27 cellular contexts compared by ENCODE assay signal in genomic region chr2:201513271-201513670, GRCh38.
"Had no signal": no experiment of that assay in that cellular context is flagged by ENCODE, and none has a peak within 500 bp of the region (broad histone marks: within the 10 kb centered on the region; RNA-seq: fewer than 3 reads in every experiment).

No MANE protein-coding gene starts in this region.

- H3K4me3 ChIP-seq: cardiac muscle cell, Peyer's patch, SJSA1 had no signal

- DNase-seq: activated CD4-positive, alpha-beta T cell treated with anti-CD3 and anti-CD28 coated beads, Interleukin-2, amount 10 ng/mL, durations not matched to agents 24 days and 14 days; activated CD4-positive, alpha-beta T cell treated with anti-CD3 and anti-CD28 coated beads, Interleukin-2, amount 50 U/mL, for 4 hours; activated CD8-positive, alpha-beta T cell treated with anti-CD3 and anti-CD28 coated beads for 36 hours; activated effector memory CD4-positive, alpha-beta T cell treated with anti-CD3 and anti-CD28 coated beads, Interleukin-2, amount 50 U/mL, for 16 hours; activated naive CD4-positive, alpha-beta T cell; activated naive CD4-positive, alpha-beta T cell treated with anti-CD3 and anti-CD28 coated beads, Interleukin-2, amount 50 U/mL, for 16 hours; activated naive CD8-positive, alpha-beta T cell treated with anti-CD3 and anti-CD28 coated beads for 36 hours; activated T-cell treated with anti-CD3 and anti-CD28 coated beads, Interleukin-2, amount 50 U/mL, for 1 hour; activated T-cell treated with anti-CD3 and anti-CD28 coated beads, Interleukin-2, amount 50 U/mL, for 72 hours; amniotic stem cell; aorta; NCI-H1105; NCI-H1417 treated with DMSO at 0.1 percent for 48 hours; NCI-H187 treated with DMSO at 0.1 percent for 48 hours; NCI-H2081 treated with DMSO at 0.1 percent for 48 hours; NCI-H510A; NCI-H526; NCI-H748 treated with DMSO at 0.1 percent for 48 hours; NK-92 treated with Interleukin-12 subunit alpha and Interleukin-12 subunit beta, amount 100 ng/mL, for 24 hours; PC-3; Peyer's patch; RPMI8226; SHP77 treated with DMSO at 0.1 percent for 48 hours; SK-N-SH had no signal

- ATAC-seq: activated CD8-positive, alpha-beta T cell treated with anti-CD3 and anti-CD28 coated beads for 36 hours; activated T-cell treated with anti-CD3 and anti-CD28 coated beads, Interleukin-2, amount 50 U/mL, for 72 hours; activated T-helper 17 cell treated with anti-CD3 and anti-CD28 coated beads, Interleukin-2, amount 50 U/mL, for 72 hours; PC-3 had no signal
